10 cellular contexts compared by ENCODE assay signal in genomic region chrX:13001961-13002671, GRCh38. TPM values are rescaled to one million over a fixed set of nuclear protein-coding genes. Genes with fewer than 3 reads are reported as not detected.
A peak's percentile ranks its signal among the peaks of the same experiment; 100 is the strongest.
DNase-seq lines count a peak whose midpoint lies in the region; ATAC-seq lines count a peak whose summit lies in the region.
"Had no signal": no experiment of that assay in that cellular context is flagged by ENCODE, and none has a peak within 500 bp of the region (broad histone marks: within the 10 kb centered on the region; RNA-seq: fewer than 3 reads in every experiment).

No MANE protein-coding gene starts in this region.

- no peaks in the 10 kb centered on the region for H3K27me3 Mint-ChIP-seq in activated CD4-positive, alpha-beta memory T cell treated with anti-CD3 and anti-CD28 coated beads for 36 hours

- peak overlapping the region; percentile 75 for H3K27ac Mint-ChIP-seq in activated CD4-positive, alpha-beta memory T cell treated with anti-CD3 and anti-CD28 coated beads for 36 hours
- H3K27ac Mint-ChIP-seq: endodermal cell had no signal

- DNase-seq in COLO668 (lab: John Stamatoyannopoulos, UW; ENCODE audit: unreplicated experiment) (peak; percentile 9), HT1080 (ENCODE audit: low read depth) (peak; percentile 32), left colon (no peak), DMS153 treated with DMSO at 0.1 percent for 48 hours (lab: John Stamatoyannopoulos, UW; ENCODE audit: unreplicated experiment) (no peak), epidermal melanocyte (ENCODE audit: insufficient read length, low spot score) (no peak)
- DNase-seq in activated CD4-positive, alpha-beta memory T cell treated with anti-CD3 and anti-CD28 coated beads for 36 hours: peak; percentile 52
- no peak for DNase-seq in activated CD8-positive, alpha-beta memory T cell treated with anti-CD3 and anti-CD28 coated beads, Interleukin-2, amount 50 U/mL, for 48 hours
- DNase-seq: endodermal cell, NCI-H1092 treated with DMSO at 0.1 percent for 48 hours had no signal

- intact Hi-C loops in activated CD4-positive, alpha-beta memory T cell treated with anti-CD3 and anti-CD28 coated beads for 36 hours (cut with micrococcal nuclease): loop anchor here (1.0 kb wide), 1 partner anchor 24 kb away; no protein-coding TSS in a partner anchor
- intact Hi-C loops in left colon (cut with DNase I, micrococcal nuclease): no loop called here

- H3K4me1 Mint-ChIP-seq in activated CD4-positive, alpha-beta memory T cell treated with anti-CD3 and anti-CD28 coated beads for 36 hours (ENCODE audit: low read depth): peaks cover 72% of the 10 kb centered on the region

- H3K36me3 Mint-ChIP-seq in activated CD4-positive, alpha-beta memory T cell treated with anti-CD3 and anti-CD28 coated beads for 36 hours: no peaks in the 10 kb centered on the region

- peak; percentile 88 for ATAC-seq in left colon
- no peak for ATAC-seq in GM18873 (IDR thresholded peaks at IDR 0.05; ENCODE audit: low FRiP score, unreplicated experiment)

- H3K9me3 Mint-ChIP-seq in activated CD4-positive, alpha-beta memory T cell treated with anti-CD3 and anti-CD28 coated beads for 36 hours: no peaks in the 10 kb centered on the region

- POLR2A ChIA-PET in activated CD4-positive, alpha-beta memory T cell treated with anti-CD3 and anti-CD28 coated beads for 36 hours (lab: Charles Lee): interaction anchor here (0.9 to 6.2 kb wide), 4 partner anchors 17 to 90 kb away, joined by 3 to 71 read pairs (median 10); partner anchors contain the start of gene TMSB4X

- CTCF ChIA-PET in activated CD4-positive, alpha-beta memory T cell treated with anti-CD3 and anti-CD28 coated beads for 36 hours (lab: Charles Lee): interaction anchor here (1.0 to 4.5 kb wide), 6 partner anchors 24 to 90 kb away, joined by 3 to 20 read pairs (median 3); no protein-coding TSS in a partner anchor

- H3K4me3 Mint-ChIP-seq in activated CD4-positive, alpha-beta memory T cell treated with anti-CD3 and anti-CD28 coated beads for 36 hours: no peak overlapping the region
- H3K4me3 Mint-ChIP-seq: endodermal cell had no signal

RNA-seq across cellular contexts. Expression of gene TMSB4X, which starts 27.2 kb away (rescaled TPM):
- total RNA-seq in HT1080 (2014; rRNA removed; shearing (Covaris generic)): 12.1 and 20.4 TPM in 2 replicates
- 13.1 and 18.7 TPM in 2 replicates for polyA plus RNA-seq in HT1080 (2015; cell fraction: cytosol; rRNA removed)
- polyA plus RNA-seq in HT1080 (2015; cell fraction: nucleus; rRNA removed): 3.2 and 12.4 TPM in 2 replicates
- 1,000 to 10,000 TPM; 6,087 to 6,256 TPM for total RNA-seq in activated CD4-positive, alpha-beta memory T cell treated with anti-CD3 and anti-CD28 coated beads for 36 hours
- total RNA-seq in left colon: 1,000 to 10,000 TPM; 4,840 to 5,007 TPM

RNA-seq across cellular contexts. Expression of gene FAM9C, which starts 42.3 kb away (rescaled TPM):
- not detected in 2 replicates for total RNA-seq in HT1080 (2014; rRNA removed; shearing (Covaris generic))
- polyA plus RNA-seq in HT1080 (2015; cell fraction: cytosol; rRNA removed): not detected in 2 replicates
- not detected in 2 replicates for polyA plus RNA-seq in HT1080 (2015; cell fraction: nucleus; rRNA removed)
- under 1 TPM in 1 of 2 experiments, not detected in 1; 0.05 TPM for total RNA-seq in activated CD4-positive, alpha-beta memory T cell treated with anti-CD3 and anti-CD28 coated beads for 36 hours
- total RNA-seq in left colon: under 1 TPM; 0.09 to 0.17 TPM
- total RNA-seq: endodermal cell had no signal

Comparison
In these comparisons a context has a peak if more than half of its experiments do, and no peak if none do; other contexts are left out.
1. DNase-seq: peak in COLO668 (single experiment), HT1080 (single experiment) and activated CD4-positive, alpha-beta memory T cell treated with anti-CD3 and anti-CD28 coated beads for 36 hours (single experiment); none in left colon (0 of 2), DMS153 treated with DMSO at 0.1 percent for 48 hours (single experiment), activated CD8-positive, alpha-beta memory T cell treated with anti-CD3 and anti-CD28 coated beads, Interleukin-2, amount 50 U/mL, for 48 hours (single experiment) and epidermal melanocyte (single experiment).
2. RNA of gene TMSB4X, which starts 27.2 kb away (total RNA-seq): 6,087 to 6,256 TPM in activated CD4-positive, alpha-beta memory T cell treated with anti-CD3 and anti-CD28 coated beads for 36 hours and 4,840 to 5,007 TPM in left colon; 12.1 to 20.4 TPM in HT1080; every median in the first group is over 100 times any median in the second.